Comparison of ENCODE assay signal across 8 cellular contexts in genomic region chr4:145956288-145956890, GRCh38. TPM values are rescaled to one million over a fixed set of nuclear protein-coding genes. Genes with fewer than 3 reads are reported as not detected.
A peak's percentile ranks its signal among the peaks of the same experiment; 100 is the strongest.
DNase-seq lines count a peak whose midpoint lies in the region; ATAC-seq and TF ChIP-seq lines count a peak whose summit lies in the region.

No MANE protein-coding gene starts in this region.

- in situ Hi-C loops in HAP-1 (cut with MboI; ENCODE audit: low sequenced_read_pairs) (no loop called here), astrocyte of the cerebellum (cut with HindIII; ENCODE audit: low sequenced_read_pairs) (no loop called here)

- H3K36me3 ChIP-seq in HAP-1 (replicated peaks) (no peaks in the 10 kb centered on the region), left lung (no peaks in the 10 kb centered on the region), tibial nerve (no peaks in the 10 kb centered on the region)

- TF ChIP-seq EP300 in tibial nerve (IDR thresholded peaks at IDR 0.05) = no peak

- DNase-seq in SHP77 (lab: John Stamatoyannopoulos, UW) = peak; percentile 1 to 10
- no peak for DNase-seq in SHP77 treated with DMSO at 0.1 percent for 48 hours (lab: John Stamatoyannopoulos, UW)
- peak; percentile 54 to 68 for DNase-seq in HAP-1 (ENCODE audit: low spot score in 2 of 2)
- DNase-seq in NCI-H748 (lab: John Stamatoyannopoulos, UW; ENCODE audit: unreplicated experiment) = peak; percentile 36
- no peak for DNase-seq in astrocyte of the cerebellum (ENCODE audit: low read depth)
- no peak for DNase-seq in left lung
- peak in 1 of 2 donors; percentile 53 for DNase-seq in tibial nerve (ENCODE audit: low spot score in 2 of 2)
- DNase-seq in GF-D8 (lab: John Stamatoyannopoulos, UW) = no peak

- H3K4me3 ChIP-seq in HAP-1 = no peak overlapping the region
- H3K4me3 ChIP-seq in astrocyte of the cerebellum (ENCODE audit: low read depth, low read length) = no peak overlapping the region
- H3K4me3 ChIP-seq in left lung = no peak overlapping the region
- H3K4me3 ChIP-seq in tibial nerve = no peak overlapping the region

- TF ChIP-seq POLR2A in tibial nerve (IDR thresholded peaks at IDR 0.05) = no peak

- H3K4me1 ChIP-seq in HAP-1 (no peaks in the 10 kb centered on the region), left lung (no peaks in the 10 kb centered on the region), tibial nerve (no peaks in the 10 kb centered on the region)

- peak; percentile 75 for TF ChIP-seq CTCF in astrocyte of the cerebellum (IDR thresholded peaks at IDR 0.05; ENCODE audit: low read depth, low read length, missing control alignments)
- peak; percentile 53 to 73 for TF ChIP-seq CTCF in left lung (IDR thresholded peaks at IDR 0.05)
- peak; percentile 27 to 72 (median 50) for TF ChIP-seq CTCF in tibial nerve (IDR thresholded peaks at IDR 0.05)

- 43 to 58% methylated on average over 3 of the region's 3 CpGs for WGBS in tibial nerve, 2 donors

- H3K27ac ChIP-seq in left lung (no peak overlapping the region), tibial nerve (no peak overlapping the region)

- intact Hi-C loops in left lung (cut with DNase I) = no loop called here

- H3K9me3 ChIP-seq in HAP-1 (no peaks in the 10 kb centered on the region), left lung (no peaks in the 10 kb centered on the region), tibial nerve (peaks cover 0 to 7% (median 0%) of the 10 kb centered on the region in 4 donors)

- peaks cover 8% of the 10 kb centered on the region for H3K27me3 ChIP-seq in HAP-1 (ENCODE audit: low read depth)
- H3K27me3 ChIP-seq in left lung = no peaks in the 10 kb centered on the region
- H3K27me3 ChIP-seq in tibial nerve = no peaks in the 10 kb centered on the region

- peak; percentile 68 for ATAC-seq in left lung

RNA-seq across cellular contexts. Expression of gene ZNF827, which starts 17.8 kb away (rescaled TPM):
- total RNA-seq in left lung = 10 to 100 TPM in 1 of 2 donors, 1 to 10 TPM in 1; 9.2 to 15.1 TPM
- total RNA-seq in tibial nerve = 10 to 100 TPM in 1 of 4 donors, 1 to 10 TPM in 3; 3.7 to 10.0 (median 6.4) TPM

Comparison
In these comparisons a context has a peak if more than half of its experiments do, and no peak if none do; other contexts are left out.
1. DNase-seq: peak in SHP77 (2 of 2), HAP-1 (2 of 2) and NCI-H748 (single experiment); none in SHP77 treated with DMSO at 0.1 percent for 48 hours (single experiment), astrocyte of the cerebellum (single experiment), left lung (0 of 2) and GF-D8 (single experiment).
2. Peak in every context shown above with its lines, with median percentiles within 50 percentile points of each other: CTCF ChIP-seq.